Comparison of ENCODE assay signal across 1 cellular context in the genomic region with DNA sequence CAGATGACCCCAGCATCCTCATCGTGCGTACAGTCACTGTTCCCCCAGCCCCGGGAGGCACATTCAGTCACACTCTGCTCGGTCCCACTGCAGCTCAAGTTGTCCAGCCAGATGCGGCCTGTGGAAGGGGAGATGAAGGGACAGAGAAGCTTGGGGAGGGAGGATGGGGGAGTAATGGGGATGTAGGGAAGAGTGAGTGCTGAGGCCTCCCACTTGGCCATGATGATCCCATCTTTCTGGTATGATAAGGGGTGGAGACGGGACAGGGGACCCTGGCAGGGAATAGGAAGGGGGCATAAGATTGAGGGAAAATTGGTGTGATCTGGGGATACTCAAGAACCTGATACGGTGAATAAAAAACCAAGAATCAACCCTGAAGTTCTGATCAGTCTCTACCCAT.
TF ChIP-seq lines count a peak whose summit lies in the region.

No MANE protein-coding gene starts in this region.

TF ChIP-seq in H1, 55 proteins besides CTCF, POLR2A, EP300 and RAD21:
- TF ChIP-seq KDM4A (IDR thresholded peaks at IDR 0.05; ENCODE audit: low read depth, low read length, severe bottlenecking) = no peak
